Comparison of ENCODE assay signal across 19 cellular contexts in the genomic region with DNA sequence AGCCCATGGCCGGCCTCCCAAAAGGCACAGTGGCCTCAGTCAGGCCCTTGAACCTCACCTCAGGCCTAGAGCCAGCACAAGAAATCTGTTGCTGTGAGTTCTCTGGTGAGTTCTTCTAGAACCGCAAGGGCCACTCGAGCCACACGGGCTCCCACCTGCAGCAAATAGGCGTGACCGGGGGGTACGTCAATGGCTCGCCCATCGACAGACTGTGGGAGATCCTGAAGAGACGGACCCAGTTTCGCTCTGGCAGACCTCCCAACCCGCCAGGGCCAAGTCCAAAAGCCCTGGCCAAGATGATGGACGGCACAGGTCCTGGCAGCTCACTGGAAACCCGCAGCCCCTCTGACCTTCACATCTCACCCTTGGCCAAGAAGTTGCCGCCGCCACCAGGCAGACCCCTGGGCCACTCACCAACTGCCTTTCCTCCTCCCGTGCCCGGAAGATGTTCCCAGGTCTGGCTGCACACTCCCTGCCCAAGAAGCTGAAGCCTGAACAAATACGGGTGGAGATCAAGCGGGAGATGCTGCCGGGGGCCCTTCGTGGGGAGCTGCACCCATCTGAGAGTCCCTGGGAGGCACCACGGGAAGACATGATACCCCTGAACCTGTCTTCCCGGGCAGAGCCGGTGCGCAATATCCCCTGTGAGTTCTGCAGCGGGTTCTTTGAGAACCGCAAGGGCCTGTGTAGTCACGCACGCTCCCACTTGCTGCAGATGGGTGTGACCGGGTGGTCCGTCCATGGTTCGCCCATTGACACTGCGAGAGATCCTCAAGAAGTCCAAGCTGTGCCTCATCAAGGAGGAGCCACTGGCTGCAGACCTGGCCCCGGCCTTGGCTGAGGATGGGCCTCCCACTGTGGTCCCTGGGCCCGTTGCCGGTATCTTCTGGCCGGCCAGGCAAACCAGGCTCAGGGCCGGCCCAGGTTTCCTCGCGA.
DNase-seq lines count a peak whose midpoint lies in the region; ATAC-seq and TF ChIP-seq lines count a peak whose summit lies in the region.
"Had no signal": no experiment of that assay in that cellular context is flagged by ENCODE, and none has a peak within 500 bp of the region (broad histone marks: within the 10 kb centered on the region; RNA-seq: fewer than 3 reads in every experiment).

No MANE protein-coding gene starts in this region.

- no peak for TF ChIP-seq CTCF in left ventricle myocardium inferior (IDR thresholded peaks at IDR 0.05; ENCODE audit: borderline replicate concordance)
- TF ChIP-seq CTCF in chondrocyte (IDR thresholded peaks at IDR 0.05): no peak
- TF ChIP-seq CTCF in osteocyte (IDR thresholded peaks at IDR 0.05): no peak
- no peak for TF ChIP-seq CTCF in upper lobe of left lung (IDR thresholded peaks at IDR 0.05)

- no peak overlapping the region for H3K4me3 Mint-ChIP-seq in chondrocyte (ENCODE audit: unreplicated experiment)
- no peak overlapping the region for H3K4me3 Mint-ChIP-seq in osteocyte (ENCODE audit: unreplicated experiment)
- H3K4me3 Mint-ChIP-seq: CD8-positive, alpha-beta memory T cell had no signal

- H3K9me3 Mint-ChIP-seq in chondrocyte (ENCODE audit: low read depth) (peaks cover 12% of the 10 kb centered on the region), osteocyte (ENCODE audit: unreplicated experiment) (peaks cover 20% of the 10 kb centered on the region)

- WGBS in upper lobe of left lung, 2 donors: 92 to 98% methylated on average over 28 to 41 of the region's 41 CpGs

- TF ChIP-seq POLR2A in upper lobe of left lung (IDR thresholded peaks at IDR 0.05): no peak

- H3K4me1 ChIP-seq in left ventricle myocardium inferior (no peaks in the 10 kb centered on the region), upper lobe of left lung (no peaks in the 10 kb centered on the region)

- H3K4me3 ChIP-seq in left ventricle myocardium inferior (no peak overlapping the region), upper lobe of left lung (no peak overlapping the region)
- H3K4me3 ChIP-seq: K562, MG63 had no signal

- peaks cover 2% of the 10 kb centered on the region for H3K27me3 Mint-ChIP-seq in chondrocyte (ENCODE audit: low read depth)
- H3K27me3 Mint-ChIP-seq in osteocyte (ENCODE audit: unreplicated experiment): no peaks in the 10 kb centered on the region

- intact Hi-C loops in left ventricle myocardium inferior (cut with micrococcal nuclease): no loop called here
- intact Hi-C loops in cardiac septum (cut with DNase I): no loop called here

- peaks cover 2% of the 10 kb centered on the region for H3K36me3 Mint-ChIP-seq in chondrocyte (ENCODE audit: low read depth)
- H3K36me3 Mint-ChIP-seq in osteocyte (ENCODE audit: unreplicated experiment): no peaks in the 10 kb centered on the region
- H3K36me3 Mint-ChIP-seq: CD8-positive, alpha-beta memory T cell had no signal

- DNase-seq in left ventricle myocardium inferior (peak; percentile 10), cardiac septum (ENCODE audit: low spot score) (no peak), chondrocyte (ENCODE audit: low spot score) (peak; percentile 72), osteocyte (ENCODE audit: extremely low spot score, unreplicated experiment) (peak; percentile 83), upper lobe of left lung (peak in 1 of 2 donors; percentile 60), RKO (ENCODE audit: low spot score) (no peak), H4 (ENCODE audit: low spot score) (no peak), mucosa of gallbladder (ENCODE audit: low spot score) (no peak)
- DNase-seq: Calu3, MG63, NCI-H1417, NCI-H1694 treated with DMSO at 0.1 percent for 48 hours, NCI-H2081 treated with DMSO at 0.1 percent for 48 hours, NCI-H446, NCI-H526, SHP77 treated with DMSO at 0.1 percent for 48 hours had no signal

- no peaks in the 10 kb centered on the region for H3K4me1 Mint-ChIP-seq in chondrocyte (ENCODE audit: low read depth)
- H3K4me1 Mint-ChIP-seq in osteocyte (ENCODE audit: unreplicated experiment): no peaks in the 10 kb centered on the region
- H3K4me1 Mint-ChIP-seq: CD8-positive, alpha-beta memory T cell had no signal

- H3K9me3 ChIP-seq in left ventricle myocardium inferior (replicated peaks) (peaks cover 39% of the 10 kb centered on the region), upper lobe of left lung (peaks cover 0 to 32% (median 2%) of the 10 kb centered on the region in 4 donors)
- H3K9me3 ChIP-seq: MG63 had no signal

- H3K27ac ChIP-seq in left ventricle myocardium inferior (replicated peaks) (no peak overlapping the region), upper lobe of left lung (no peak overlapping the region)
- H3K27ac ChIP-seq: C4-2B had no signal

- no peak for TF ChIP-seq EP300 in upper lobe of left lung (IDR thresholded peaks at IDR 0.05)

- H3K27ac Mint-ChIP-seq in chondrocyte (ENCODE audit: unreplicated experiment) (no peak overlapping the region), osteocyte (ENCODE audit: unreplicated experiment) (no peak overlapping the region)

- ATAC-seq in upper lobe of left lung (ENCODE audit: low FRiP score in 2 of 2): peak; percentile 7 to 20
- ATAC-seq: K562 had no signal

- H3K36me3 ChIP-seq in left ventricle myocardium inferior (no peaks in the 10 kb centered on the region), upper lobe of left lung (no peaks in the 10 kb centered on the region)
- H3K36me3 ChIP-seq: MG63 had no signal

- H3K27me3 ChIP-seq in left ventricle myocardium inferior (ENCODE audit: low read depth): no peaks in the 10 kb centered on the region
- no peaks in the 10 kb centered on the region for H3K27me3 ChIP-seq in upper lobe of left lung
- H3K27me3 ChIP-seq: MG63 had no signal

Comparison
In these comparisons a context has a peak if more than half of its experiments do, and no peak if none do; other contexts are left out.
1. DNase-seq: peak in left ventricle myocardium inferior (single experiment), chondrocyte (single experiment) and osteocyte (single experiment); none in cardiac septum (single experiment), RKO (single experiment), H4 (single experiment) and mucosa of gallbladder (single experiment).